ENCODE assay signal across 9 cellular contexts in genomic region chr7:93442478-93443224, GRCh38.
A peak's percentile ranks its signal among the peaks of the same experiment; 100 is the strongest.
DNase-seq lines count a peak whose midpoint lies in the region; ATAC-seq and TF ChIP-seq lines count a peak whose summit lies in the region.
"Had no signal": no experiment of that assay in that cellular context is flagged by ENCODE, and none has a peak within 500 bp of the region (broad histone marks: within the 10 kb centered on the region; RNA-seq: fewer than 3 reads in every experiment).

No MANE protein-coding gene starts in this region.

- no peak overlapping the region for H3K4me2 ChIP-seq in osteoblast (ENCODE audit: insufficient read depth, low read length)

- CTCF ChIA-PET in T-cell (lab: Charles Lee), result interaction anchor here in 1 of 2 donors (0.5 to 0.6 kb wide), 2 partner anchors 71 to 82 kb away, joined by 3 to 4 read pairs; no protein-coding TSS in a partner anchor

- H3K79me2 ChIP-seq in osteoblast (ENCODE audit: insufficient read depth, low read length), result no peaks in the 10 kb centered on the region

- H2AFZ ChIP-seq in osteoblast (ENCODE audit: low read length), result no peak overlapping the region

- no peaks in the 10 kb centered on the region for H3K36me3 Mint-ChIP-seq in T-cell

- H3K9me3 ChIP-seq in osteoblast (ENCODE audit: low read depth, low read length), result no peaks in the 10 kb centered on the region

- peak; percentile 82 for ATAC-seq in GM19438 (IDR thresholded peaks at IDR 0.05; ENCODE audit: low read depth, unreplicated experiment)
- peak; percentile 57 for ATAC-seq in HG03571 (IDR thresholded peaks at IDR 0.05; ENCODE audit: unreplicated experiment)
- ATAC-seq in T-cell (replicated peaks in 1 of 4), result no peak

- POLR2A ChIA-PET in T-cell (lab: Charles Lee), result no interaction called here

- H3K4me1 Mint-ChIP-seq in T-cell, result no peaks in the 10 kb centered on the region

- H3K9me3 Mint-ChIP-seq in T-cell, result no peaks in the 10 kb centered on the region
- H3K9me3 Mint-ChIP-seq: dendritic cell treated with granulocyte-macrophage colony-stimulating factor and Interleukin-4, amounts not matched to agents 40 ng/mL and 50 ng/mL, for 4 days had no signal

- no peak overlapping the region for H3K4me3 Mint-ChIP-seq in T-cell
- H3K4me3 Mint-ChIP-seq: dendritic cell treated with granulocyte-macrophage colony-stimulating factor and Interleukin-4, amounts not matched to agents 40 ng/mL and 50 ng/mL, for 4 days had no signal

- H3K27me3 Mint-ChIP-seq in T-cell, result peaks cover 0 to 10% of the 10 kb centered on the region in 2 donors
- H3K27me3 Mint-ChIP-seq: dendritic cell treated with granulocyte-macrophage colony-stimulating factor and Interleukin-4, amounts not matched to agents 40 ng/mL and 50 ng/mL, for 4 days had no signal

- H3K27ac Mint-ChIP-seq in T-cell, result no peak overlapping the region
- H3K27ac Mint-ChIP-seq: dendritic cell treated with granulocyte-macrophage colony-stimulating factor and Interleukin-4, amounts not matched to agents 40 ng/mL and 50 ng/mL, for 4 days had no signal

- H4K20me1 ChIP-seq in osteoblast (ENCODE audit: insufficient read depth, low read length), result no peaks in the 10 kb centered on the region

- peaks cover 4% of the 10 kb centered on the region for H3K27me3 ChIP-seq in osteoblast (ENCODE audit: insufficient read depth, low read length)

- H3K4me3 ChIP-seq in osteoblast (ENCODE audit: insufficient read depth, low read length), result no peak overlapping the region

- peak; percentile 4 for DNase-seq in DMS153 (lab: John Stamatoyannopoulos, UW)
- no peak for DNase-seq in DMS153 treated with DMSO at 0.1 percent for 48 hours (lab: John Stamatoyannopoulos, UW; ENCODE audit: unreplicated experiment)
- peak in 19 of 34 experiments; percentile 0 to 21 (median 7) for DNase-seq in T-cell
- DNase-seq in dermis microvascular lymphatic vessel endothelial cell (ENCODE audit: low read depth in 2 of 2), result peak; percentile 6 to 26
- DNase-seq in osteoblast (ENCODE audit: insufficient read length, low spot score, missing footprints), result peak; percentile 27
- no peak for DNase-seq in posterior vena cava (ENCODE audit: low spot score)

- TF ChIP-seq CTCF in osteoblast (IDR thresholded peaks at IDR 0.05; ENCODE audit: extremely low read depth, low read depth, low read length), result peak; percentile 84

- no peaks in the 10 kb centered on the region for H3K4me1 ChIP-seq in osteoblast (ENCODE audit: insufficient read depth, low read length)

- intact Hi-C loops in posterior vena cava (cut with DNase I), result no loop called here

- H3K27ac ChIP-seq in osteoblast (ENCODE audit: low read depth, low read length), result no peak overlapping the region

- H3K36me3 ChIP-seq in osteoblast (ENCODE audit: insufficient read depth, low read length), result no peaks in the 10 kb centered on the region

Comparison
In these comparisons a context has a peak if more than half of its experiments do, and no peak if none do; other contexts are left out.
1. DNase-seq: peak in DMS153 (single experiment), T-cell (19 of 34), dermis microvascular lymphatic vessel endothelial cell (2 of 2) and osteoblast (single experiment); none in DMS153 treated with DMSO at 0.1 percent for 48 hours (single experiment) and posterior vena cava (single experiment).
2. ATAC-seq: peak in GM19438 (single experiment) and HG03571 (single experiment); none in T-cell (0 of 4).